In the genomic region with DNA sequence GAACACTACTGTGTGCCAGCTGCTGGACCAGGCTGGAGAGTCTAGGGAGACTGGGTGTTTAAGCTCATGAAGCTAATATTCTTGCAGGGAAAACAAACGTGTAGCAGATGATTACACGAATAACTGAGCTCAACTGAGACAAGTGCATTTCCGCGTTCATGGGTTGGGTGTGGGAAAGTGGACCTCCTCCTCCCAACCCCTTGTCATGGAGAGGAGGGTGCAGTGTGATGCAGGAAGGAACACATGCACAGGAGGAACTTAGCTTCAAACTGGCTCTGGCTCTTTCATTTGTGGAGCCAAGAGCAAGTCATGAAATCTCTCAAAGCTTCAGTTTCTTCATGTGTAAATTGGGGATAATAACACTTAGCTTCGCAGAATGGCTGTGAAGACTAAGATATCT, we compare ENCODE assay signal across 30 cellular contexts.
"Had no signal": no experiment of that assay in that cellular context is flagged by ENCODE, and none has a peak within 500 bp of the region (broad histone marks: within the 10 kb centered on the region; RNA-seq: fewer than 3 reads in every experiment).

No MANE protein-coding gene starts in this region.

- ATAC-seq: activated CD4-positive, CD25-positive, alpha-beta regulatory T cell treated with anti-CD3 and anti-CD28 coated beads, Interleukin-2, amount 50 U/mL, for 24 hours; activated CD8-positive, alpha-beta memory T cell treated with anti-CD3 and anti-CD28 coated beads, Interleukin-2, amount 10 ng/mL, durations not matched to agents 7 days and 5 days; activated CD8-positive, alpha-beta T cell treated with anti-CD3 and anti-CD28 coated beads for 36 hours; effector memory CD8-positive, alpha-beta T cell; gastroesophageal sphincter; heart right ventricle; T-cell had no signal

- DNase-seq: activated B cell treated with CpG ODN at 0.5 μM for 24 hours; activated CD4-positive, alpha-beta T cell treated with anti-CD3 and anti-CD28 coated beads for 48 hours; activated CD4-positive, alpha-beta T cell treated with anti-CD3 and anti-CD28 coated beads, Interleukin-2, amount 50 U/mL, for 1 hour; activated CD4-positive, alpha-beta T cell treated with anti-CD3 and anti-CD28 coated beads, Interleukin-2, amount 50 U/mL, for 48 hours; activated CD8-positive, alpha-beta memory T cell treated with anti-CD3 and anti-CD28 coated beads, Interleukin-2, amount 10 ng/mL, durations not matched to agents 7 days and 5 days; activated CD8-positive, alpha-beta memory T cell treated with anti-CD3 and anti-CD28 coated beads, Interleukin-2, amount 50 U/mL, for 4 hours; activated CD8-positive, alpha-beta T cell treated with anti-CD3 and anti-CD28 coated beads for 36 hours; activated effector memory CD4-positive, alpha-beta T cell treated with anti-CD3 and anti-CD28 coated beads, Interleukin-2, amount 50 U/mL, for 16 hours; activated naive CD4-positive, alpha-beta T cell treated with anti-CD3 and anti-CD28 coated beads, Interleukin-2, amount 10 ng/mL, durations not matched to agents 7 days and 5 days; activated T-cell treated with anti-CD3 and anti-CD28 coated beads for 4 hours; activated T-cell treated with anti-CD3 and anti-CD28 coated beads, Interleukin-2, amount 50 U/mL, for 24 hours; amniotic stem cell; anterior cingulate cortex; brain microvascular endothelial cell; caudate nucleus; cortex of kidney; dermis blood vessel endothelial cell; effector CD4-positive, alpha-beta T cell; effector memory CD8-positive, alpha-beta T cell; esophagus squamous epithelium; foreskin melanocyte; heart right ventricle; SW 1271; T-cell; T1000; WERI-Rb-1 had no signal

- FAIRE-seq: astrocyte, colon had no signal
